12 cellular contexts compared by ENCODE assay signal in the genomic region with DNA sequence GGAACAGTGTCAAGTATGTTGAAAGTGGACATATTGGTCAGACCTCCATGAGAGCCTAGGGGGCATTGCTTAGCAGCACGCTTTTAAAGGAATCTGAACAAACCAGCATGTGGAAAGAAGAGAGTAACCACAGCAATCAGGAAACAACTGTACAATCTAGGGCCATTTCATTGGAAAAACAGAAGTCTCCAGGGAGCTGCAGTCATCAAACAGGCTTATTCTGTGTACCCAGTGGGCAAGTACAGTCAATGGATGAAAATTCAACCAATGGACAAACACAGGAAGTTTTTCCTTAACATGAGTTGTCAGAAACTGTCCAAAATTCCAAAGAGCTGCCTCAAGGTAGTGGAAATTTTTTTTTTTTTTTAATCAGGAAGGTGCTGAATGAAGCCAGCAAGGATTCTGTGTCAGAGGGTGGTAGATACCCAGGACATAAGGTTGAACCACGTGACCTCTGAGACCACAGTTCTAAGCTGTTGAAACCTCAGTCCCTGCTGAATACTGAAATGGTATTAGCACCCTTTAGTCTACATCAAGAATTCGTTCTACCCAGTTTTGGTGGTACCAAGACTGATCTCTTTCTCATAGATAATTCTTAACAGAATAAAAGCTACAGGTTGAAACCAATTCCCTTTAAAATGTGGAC. TPM values are rescaled to one million over a fixed set of nuclear protein-coding genes. Genes with fewer than 3 reads are reported as not detected.
A peak's percentile ranks its signal among the peaks of the same experiment; 100 is the strongest.
DNase-seq lines count a peak whose midpoint lies in the region; ATAC-seq, FAIRE-seq and TF ChIP-seq lines count a peak whose summit lies in the region.
"Had no signal": no experiment of that assay in that cellular context is flagged by ENCODE, and none has a peak within 500 bp of the region (broad histone marks: within the 10 kb centered on the region; RNA-seq: fewer than 3 reads in every experiment).

No MANE protein-coding gene starts in this region.

- H3K9me3 ChIP-seq in parathyroid adenoma (ENCODE audit: control insufficient read depth, low read length) = no peaks in the 10 kb centered on the region
- no peaks in the 10 kb centered on the region for H3K9me3 ChIP-seq in transverse colon

- H3K9ac ChIP-seq in parathyroid adenoma = no peak overlapping the region

- 87 to 92% methylated on average over 3 of the region's 3 CpGs for WGBS in transverse colon (ENCODE audit: low coverage in 1 of 2), 2 donors

- ATAC-seq in HG03045 (IDR thresholded peaks at IDR 0.05; ENCODE audit: unreplicated experiment) = no peak
- ATAC-seq: activated CD8-positive, alpha-beta T cell treated with anti-CD3 and anti-CD28 coated beads for 36 hours had no signal

- H3K27me3 ChIP-seq in dorsolateral prefrontal cortex (no peaks in the 10 kb centered on the region), parathyroid adenoma (ENCODE audit: control insufficient read depth, insufficient read depth, low read length) (no peaks in the 10 kb centered on the region), transverse colon (no peaks in the 10 kb centered on the region)

- intact Hi-C loops in dorsolateral prefrontal cortex (cut with DNase I) = loop anchor here in 1 of 2 donors (5.0 kb wide), 1 partner anchor 64 kb away; no protein-coding TSS in a partner anchor
- intact Hi-C loops in transverse colon (cut with DNase I; ENCODE audit: low total_unique reads) = no loop called here

- peak; percentile 84 for FAIRE-seq in G401.6 (lab: Jason Lieb, UNC)

- in situ Hi-C loops in transverse colon (cut with MboI; ENCODE audit: low pct_ligation_motif_present in 1 of 4, low pct_unique_long_range_greater_than_20kb in 1 of 4, low sequenced_read_pairs in 3 of 4) = no loop called here

- peak overlapping the region; percentile 15 for H2AFZ ChIP-seq in parathyroid adenoma

- no peak overlapping the region for H3K4me2 ChIP-seq in parathyroid adenoma (ENCODE audit: low read length)

- H3K79me2 ChIP-seq in parathyroid adenoma = no peaks in the 10 kb centered on the region

- TF ChIP-seq CTCF in dorsolateral prefrontal cortex (IDR thresholded peaks at IDR 0.05 in 54 of 56, conservative IDR thresholded peaks at IDR 0.05 in 2 of 56; ENCODE audit: low read depth in 1 of 56, partially characterized antibody in 56 of 56) (no peak), parathyroid adenoma (IDR thresholded peaks at IDR 0.05) (no peak), transverse colon (IDR thresholded peaks at IDR 0.05) (no peak)

- no peak for TF ChIP-seq POLR2A in transverse colon (IDR thresholded peaks at IDR 0.05)

- H3K36me3 ChIP-seq in parathyroid adenoma (ENCODE audit: control insufficient read depth, insufficient read depth, low read length) (no peaks in the 10 kb centered on the region), transverse colon (no peaks in the 10 kb centered on the region)

- DNase-seq in OCI-M1 (lab: John Stamatoyannopoulos, UW) (peak; percentile 29), dorsolateral prefrontal cortex (no peak), transverse colon (no peak), pons (ENCODE audit: low spot score) (no peak)
- DNase-seq: activated CD8-positive, alpha-beta T cell treated with anti-CD3 and anti-CD28 coated beads for 36 hours; activated naive CD4-positive, alpha-beta T cell treated with anti-CD3 and anti-CD28 coated beads, Interleukin-2, amount 50 U/mL, for 16 hours; DMS53; effector memory CD4-positive, alpha-beta T cell; NCI-H1694 treated with DMSO at 0.1 percent for 48 hours had no signal

- TF ChIP-seq EP300 in transverse colon (IDR thresholded peaks at IDR 0.05; ENCODE audit: low read depth) = no peak

- H3K4me1 ChIP-seq in parathyroid adenoma (peaks cover 4% of the 10 kb centered on the region), transverse colon (peaks cover 0 to 15% (median 0%) of the 10 kb centered on the region in 4 donors)

- peak overlapping the region; percentile 18 to 99 (median 84) for H3K27ac ChIP-seq in dorsolateral prefrontal cortex
- H3K27ac ChIP-seq in parathyroid adenoma = no peak overlapping the region
- H3K27ac ChIP-seq in transverse colon = no peak overlapping the region

- H3K4me3 ChIP-seq in dorsolateral prefrontal cortex = peak overlapping the region in 1 of 59 donors; percentile 10
- no peak overlapping the region for H3K4me3 ChIP-seq in parathyroid adenoma (ENCODE audit: low read depth, low read length)
- H3K4me3 ChIP-seq in transverse colon = no peak overlapping the region

RNA-seq across cellular contexts. Expression of gene DLG1, which starts 4.4 kb away (rescaled TPM):
- total RNA-seq in dorsolateral prefrontal cortex (100 to 1,000 TPM; 124 to 310 (median 169) TPM), transverse colon (100 to 1,000 TPM; 134 to 211 (median 152) TPM)

Comparison
In these comparisons a context has a peak if more than half of its experiments do, and no peak if none do; other contexts are left out.
1. H3K27ac ChIP-seq: peak in dorsolateral prefrontal cortex (59 of 59); none in parathyroid adenoma (single experiment) and transverse colon (0 of 4).